In the genomic region with DNA sequence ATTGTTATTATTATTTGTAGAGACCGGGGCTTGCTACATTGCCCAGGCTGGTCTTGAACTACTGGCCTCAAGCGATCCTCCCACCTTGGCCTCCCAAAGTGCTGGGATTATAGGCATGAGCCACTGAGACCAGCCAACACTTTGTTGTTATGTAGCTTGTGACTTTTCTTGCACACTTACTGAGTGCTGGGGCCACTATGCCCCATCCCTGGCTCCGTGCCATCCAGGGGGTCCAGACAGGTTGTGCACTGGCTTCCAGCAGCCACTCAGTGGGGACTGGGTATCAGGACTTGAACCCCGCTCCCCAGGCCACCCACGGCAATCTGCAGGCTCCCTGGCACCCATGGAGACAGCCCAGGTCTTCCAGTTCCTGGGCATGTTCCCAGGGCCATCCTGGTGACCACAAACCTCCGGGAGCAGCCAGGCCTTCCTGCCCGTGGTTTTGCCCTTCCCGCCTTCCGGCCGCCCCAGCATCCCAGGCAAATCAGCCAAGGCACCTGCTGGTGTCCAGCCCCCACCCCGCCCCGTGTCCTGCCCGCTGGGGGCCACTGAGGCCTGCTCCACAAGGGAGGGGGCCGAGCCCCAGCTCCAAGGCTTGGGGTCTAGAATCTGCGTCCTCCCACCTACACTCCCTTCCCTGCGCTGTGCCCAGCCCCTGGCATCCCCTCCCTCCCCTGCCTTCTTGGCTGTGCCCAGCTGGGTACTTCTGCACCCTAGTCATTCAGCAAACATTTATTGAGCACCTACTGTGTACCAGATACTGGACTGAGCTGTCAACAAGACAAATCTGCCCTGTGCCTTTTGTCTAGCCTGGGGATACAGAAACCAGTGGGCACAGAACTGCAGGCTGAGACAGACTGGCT, we compare ENCODE assay signal across 1 cellular context.
A peak's percentile ranks its signal among the peaks of the same experiment; 100 is the strongest.
TF ChIP-seq lines count a peak whose summit lies in the region.

No MANE protein-coding gene starts in this region.

TF ChIP-seq in HepG2, 621 proteins besides CTCF, POLR2A, EP300 and RAD21 (continued from another document and continues in another):
- TF ChIP-seq ARID4A (CRISPR knock-in tag; IDR thresholded peaks at IDR 0.05; ENCODE audit: borderline replicate concordance) (no peak), ELK4 (CRISPR knock-in tag; IDR thresholded peaks at IDR 0.05; ENCODE audit: borderline replicate concordance) (no peak), FLYWCH1 (CRISPR knock-in tag; IDR thresholded peaks at IDR 0.05) (no peak), HES4 (CRISPR knock-in tag; IDR thresholded peaks at IDR 0.05; ENCODE audit: borderline replicate concordance) (peak; percentile 67; the same call in 1 of the 2 replicates), TCF7L2 (IDR thresholded peaks at IDR 0.05; ENCODE audit: low read depth, low read length) (no peak), PATZ1 (CRISPR knock-in tag; IDR thresholded peaks at IDR 0.05) (peak; percentile 97), CREB1 (IDR thresholded peaks at IDR 0.05) (no peak), CREB1 (CRISPR knock-in tag; IDR thresholded peaks at IDR 0.05) (no peak), JUN (CRISPR knock-in tag; IDR thresholded peaks at IDR 0.05) (no peak), ZNF83 (CRISPR knock-in tag; IDR thresholded peaks at IDR 0.05; ENCODE audit: borderline replicate concordance) (no peak; the same call in 1 of the 2 replicates), LBX2 (CRISPR knock-in tag; IDR thresholded peaks at IDR 0.05; ENCODE audit: borderline replicate concordance) (no peak), ZNF75D (CRISPR knock-in tag; IDR thresholded peaks at IDR 0.05; ENCODE audit: borderline replicate concordance) (no peak), REL (CRISPR knock-in tag; conservative IDR thresholded peaks at IDR 0.05) (0 out of 2 replicates have a peak, but pooled peaks have one; percentile 10), ZNF678 (CRISPR knock-in tag; IDR thresholded peaks at IDR 0.05) (no peak), GATAD2A (CRISPR knock-in tag; IDR thresholded peaks at IDR 0.05) (no peak; the same call in none of the 2 replicates), ZNF512 (CRISPR knock-in tag; IDR thresholded peaks at IDR 0.05) (no peak), ZNF256 (CRISPR knock-in tag; conservative IDR thresholded peaks at IDR 0.05) (no peak), KLF15 (CRISPR knock-in tag; IDR thresholded peaks at IDR 0.05; ENCODE audit: borderline replicate concordance) (no peak), WIZ (CRISPR knock-in tag; IDR thresholded peaks at IDR 0.05) (no peak), HOXA7 (CRISPR knock-in tag; IDR thresholded peaks at IDR 0.05) (no peak), ONECUT2 (CRISPR knock-in tag; IDR thresholded peaks at IDR 0.05) (no peak), ZC3H4 (CRISPR knock-in tag; IDR thresholded peaks at IDR 0.05; ENCODE audit: borderline replicate concordance) (0 out of 2 replicates have a peak, but pooled peaks have one; percentile 33), ZNF557 (CRISPR knock-in tag; IDR thresholded peaks at IDR 0.05) (no peak), KMT2B (CRISPR knock-in tag; IDR thresholded peaks at IDR 0.05) (no peak), STAT5B (CRISPR knock-in tag; IDR thresholded peaks at IDR 0.05) (no peak), MLLT10 (CRISPR knock-in tag; IDR thresholded peaks at IDR 0.05) (no peak), ZNF775 (CRISPR knock-in tag; IDR thresholded peaks at IDR 0.05; ENCODE audit: borderline replicate concordance) (no peak), HNRNPLL (IDR thresholded peaks at IDR 0.05; ENCODE audit: low read depth, low read length, poor library complexity, severe bottlenecking) (no peak), ZNF274 (CRISPR knock-in tag; IDR thresholded peaks at IDR 0.05) (no peak), SCMH1 (CRISPR knock-in tag; IDR thresholded peaks at IDR 0.05; ENCODE audit: borderline replicate concordance) (no peak), ZFP62 (CRISPR knock-in tag; IDR thresholded peaks at IDR 0.05) (no peak), TBX2 (CRISPR knock-in tag; IDR thresholded peaks at IDR 0.05; ENCODE audit: borderline replicate concordance) (peak; percentile 44), DPF2 (CRISPR knock-in tag; IDR thresholded peaks at IDR 0.05; ENCODE audit: borderline replicate concordance, low read depth) (no peak; the same call in 1 of the 2 replicates), ISX (CRISPR knock-in tag; conservative IDR thresholded peaks at IDR 0.05) (no peak), PRDM4 (CRISPR knock-in tag; IDR thresholded peaks at IDR 0.05; ENCODE audit: borderline replicate concordance) (no peak), ZIK1 (CRISPR knock-in tag; IDR thresholded peaks at IDR 0.05; ENCODE audit: borderline replicate concordance, low read depth) (no peak)
- TF ChIP-seq, protein P1, sequence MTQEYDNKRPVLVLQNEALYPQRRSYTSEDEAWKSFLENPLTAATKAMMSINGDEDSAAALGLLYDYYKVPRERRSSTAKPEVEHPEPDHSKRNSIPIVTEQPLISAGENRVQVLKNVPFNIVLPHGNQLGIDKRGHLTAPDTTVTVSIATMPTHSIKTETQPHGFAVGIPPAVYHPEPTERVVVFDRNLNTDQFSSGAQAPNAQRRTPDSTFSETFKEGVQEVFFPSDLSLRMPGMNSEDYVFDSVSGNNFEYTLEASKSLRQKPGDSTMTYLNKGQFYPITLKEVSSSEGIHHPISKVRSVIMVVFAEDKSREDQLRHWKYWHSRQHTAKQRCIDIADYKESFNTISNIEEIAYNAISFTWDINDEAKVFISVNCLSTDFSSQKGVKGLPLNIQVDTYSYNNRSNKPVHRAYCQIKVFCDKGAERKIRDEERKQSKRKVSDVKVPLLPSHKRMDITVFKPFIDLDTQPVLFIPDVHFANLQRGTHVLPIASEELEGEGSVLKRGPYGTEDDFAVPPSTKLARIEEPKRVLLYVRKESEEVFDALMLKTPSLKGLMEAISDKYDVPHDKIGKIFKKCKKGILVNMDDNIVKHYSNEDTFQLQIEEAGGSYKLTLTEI (CRISPR knock-in tag; conservative IDR thresholded peaks at IDR 0.05): no peak
- TF ChIP-seq, protein P2, sequence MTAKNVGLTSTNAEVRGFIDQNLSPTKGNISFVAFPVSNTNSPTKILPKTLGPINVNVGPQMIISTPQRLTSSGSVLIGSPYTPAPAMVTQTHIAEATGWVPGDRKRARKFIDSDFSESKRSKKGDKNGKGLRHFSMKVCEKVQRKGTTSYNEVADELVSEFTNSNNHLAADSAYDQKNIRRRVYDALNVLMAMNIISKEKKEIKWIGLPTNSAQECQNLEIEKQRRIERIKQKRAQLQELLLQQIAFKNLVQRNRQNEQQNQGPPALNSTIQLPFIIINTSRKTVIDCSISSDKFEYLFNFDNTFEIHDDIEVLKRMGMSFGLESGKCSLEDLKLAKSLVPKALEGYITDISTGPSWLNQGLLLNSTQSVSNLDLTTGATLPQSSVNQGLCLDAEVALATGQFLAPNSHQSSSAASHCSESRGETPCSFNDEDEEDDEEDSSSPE (CRISPR knock-in tag; IDR thresholded peaks at IDR 0.05): peak; percentile 91
- TF ChIP-seq, protein P3, sequence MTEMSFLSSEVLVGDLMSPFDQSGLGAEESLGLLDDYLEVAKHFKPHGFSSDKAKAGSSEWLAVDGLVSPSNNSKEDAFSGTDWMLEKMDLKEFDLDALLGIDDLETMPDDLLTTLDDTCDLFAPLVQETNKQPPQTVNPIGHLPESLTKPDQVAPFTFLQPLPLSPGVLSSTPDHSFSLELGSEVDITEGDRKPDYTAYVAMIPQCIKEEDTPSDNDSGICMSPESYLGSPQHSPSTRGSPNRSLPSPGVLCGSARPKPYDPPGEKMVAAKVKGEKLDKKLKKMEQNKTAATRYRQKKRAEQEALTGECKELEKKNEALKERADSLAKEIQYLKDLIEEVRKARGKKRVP (CRISPR knock-in tag; IDR thresholded peaks at IDR 0.05): no peak; a peak in 1 of 4 replicates
- TF ChIP-seq, protein P4, sequence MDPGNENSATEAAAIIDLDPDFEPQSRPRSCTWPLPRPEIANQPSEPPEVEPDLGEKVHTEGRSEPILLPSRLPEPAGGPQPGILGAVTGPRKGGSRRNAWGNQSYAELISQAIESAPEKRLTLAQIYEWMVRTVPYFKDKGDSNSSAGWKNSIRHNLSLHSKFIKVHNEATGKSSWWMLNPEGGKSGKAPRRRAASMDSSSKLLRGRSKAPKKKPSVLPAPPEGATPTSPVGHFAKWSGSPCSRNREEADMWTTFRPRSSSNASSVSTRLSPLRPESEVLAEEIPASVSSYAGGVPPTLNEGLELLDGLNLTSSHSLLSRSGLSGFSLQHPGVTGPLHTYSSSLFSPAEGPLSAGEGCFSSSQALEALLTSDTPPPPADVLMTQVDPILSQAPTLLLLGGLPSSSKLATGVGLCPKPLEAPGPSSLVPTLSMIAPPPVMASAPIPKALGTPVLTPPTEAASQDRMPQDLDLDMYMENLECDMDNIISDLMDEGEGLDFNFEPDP (CRISPR knock-in tag; conservative IDR thresholded peaks at IDR 0.05): no peak
